Comparison of ENCODE assay signal across 14 cellular contexts in genomic region chr2:48120759-48121242, GRCh38.
A peak's percentile ranks its signal among the peaks of the same experiment; 100 is the strongest.
DNase-seq lines count a peak whose midpoint lies in the region; ATAC-seq, FAIRE-seq and TF ChIP-seq lines count a peak whose summit lies in the region.
"Had no signal": no experiment of that assay in that cellular context is flagged by ENCODE, and none has a peak within 500 bp of the region (broad histone marks: within the 10 kb centered on the region; RNA-seq: fewer than 3 reads in every experiment).

No MANE protein-coding gene starts in this region.

- H3K27me3 Mint-ChIP-seq in activated T-helper 17 cell treated with anti-CD3 and anti-CD28 coated beads, Interleukin-2, amount 50 U/mL, for 72 hours, result peaks cover 4% of the 10 kb centered on the region
- H3K27me3 Mint-ChIP-seq in naive thymus-derived CD4-positive, alpha-beta T cell, result no peaks in the 10 kb centered on the region
- H3K27me3 Mint-ChIP-seq: activated CD4-positive, alpha-beta memory T cell treated with anti-CD3 and anti-CD28 coated beads for 36 hours; stimulated activated naive CD8-positive, alpha-beta T cell treated with anti-CD3 and anti-CD28 coated beads, Interleukin-15, Interleukin-2, amounts not matched to agents 100 ng/mL and 50 ng/mL, for 24 hours had no signal

- H3K27ac Mint-ChIP-seq in activated T-helper 17 cell treated with anti-CD3 and anti-CD28 coated beads, Interleukin-2, amount 50 U/mL, for 72 hours, result no peak overlapping the region
- H3K27ac Mint-ChIP-seq in naive thymus-derived CD4-positive, alpha-beta T cell, result no peak overlapping the region
- H3K27ac Mint-ChIP-seq: activated CD4-positive, alpha-beta memory T cell treated with anti-CD3 and anti-CD28 coated beads for 36 hours; stimulated activated naive CD8-positive, alpha-beta T cell treated with anti-CD3 and anti-CD28 coated beads, Interleukin-15, Interleukin-2, amounts not matched to agents 100 ng/mL and 50 ng/mL, for 24 hours had no signal

- H3K27me3 ChIP-seq in naive thymus-derived CD4-positive, alpha-beta T cell (ENCODE audit: control insufficient read depth in 2 of 2, insufficient read depth in 2 of 2, low read length in 2 of 2), result no peaks in the 10 kb centered on the region

- no peak overlapping the region for H3K4me3 Mint-ChIP-seq in activated T-helper 17 cell treated with anti-CD3 and anti-CD28 coated beads, Interleukin-2, amount 50 U/mL, for 72 hours
- H3K4me3 Mint-ChIP-seq in naive thymus-derived CD4-positive, alpha-beta T cell, result no peak overlapping the region
- H3K4me3 Mint-ChIP-seq: activated CD4-positive, alpha-beta memory T cell treated with anti-CD3 and anti-CD28 coated beads for 36 hours; stimulated activated naive CD8-positive, alpha-beta T cell treated with anti-CD3 and anti-CD28 coated beads, Interleukin-15, Interleukin-2, amounts not matched to agents 100 ng/mL and 50 ng/mL, for 24 hours had no signal

- no peak overlapping the region for H3K27ac ChIP-seq in naive thymus-derived CD4-positive, alpha-beta T cell (ENCODE audit: low read depth, low read length)

- no peaks in the 10 kb centered on the region for H3K36me3 ChIP-seq in naive thymus-derived CD4-positive, alpha-beta T cell (ENCODE audit: control insufficient read depth in 2 of 3, insufficient read depth in 3 of 3, low read length in 3 of 3)

- DNase-seq in HCEC 1CT, result peak; percentile 23
- peak; percentile 94 for DNase-seq in NOMO-1 treated with DMSO at 0.1 percent for 48 hours (lab: John Stamatoyannopoulos, UW; ENCODE audit: unreplicated experiment)
- no peak for DNase-seq in naive thymus-derived CD4-positive, alpha-beta T cell
- no peak for DNase-seq in DMS53 treated with DMSO at 0.1 percent for 48 hours (lab: John Stamatoyannopoulos, UW; ENCODE audit: unreplicated experiment)
- DNase-seq in GM12892 (ENCODE audit: insufficient read length), result no peak
- DNase-seq in activated T-cell treated with anti-CD3 and anti-CD28 coated beads, Interleukin-2, amount 50 U/mL, for 48 hours, result no peak
- DNase-seq: activated CD4-positive, alpha-beta memory T cell treated with anti-CD3 and anti-CD28 coated beads for 36 hours; C1 segment of cervical spinal cord; hippocampal formation; Karpas-422; NCI-H1930 had no signal

- H3K4me1 ChIP-seq in naive thymus-derived CD4-positive, alpha-beta T cell (ENCODE audit: control insufficient read depth in 2 of 2, insufficient read depth in 2 of 2, low read length in 2 of 2), result no peaks in the 10 kb centered on the region

- H3K36me3 Mint-ChIP-seq in activated T-helper 17 cell treated with anti-CD3 and anti-CD28 coated beads, Interleukin-2, amount 50 U/mL, for 72 hours (ENCODE audit: low read depth), result no peaks in the 10 kb centered on the region
- no peaks in the 10 kb centered on the region for H3K36me3 Mint-ChIP-seq in naive thymus-derived CD4-positive, alpha-beta T cell
- H3K36me3 Mint-ChIP-seq: activated CD4-positive, alpha-beta memory T cell treated with anti-CD3 and anti-CD28 coated beads for 36 hours had no signal

- H3K4me1 Mint-ChIP-seq in activated T-helper 17 cell treated with anti-CD3 and anti-CD28 coated beads, Interleukin-2, amount 50 U/mL, for 72 hours, result peaks cover 4% of the 10 kb centered on the region
- peaks cover 0 to 16% (median 5%) of the 10 kb centered on the region in 7 donors for H3K4me1 Mint-ChIP-seq in naive thymus-derived CD4-positive, alpha-beta T cell

- intact Hi-C loops in naive thymus-derived CD4-positive, alpha-beta T cell (cut with micrococcal nuclease), result no loop called here

- no peaks in the 10 kb centered on the region for H3K9me3 Mint-ChIP-seq in activated T-helper 17 cell treated with anti-CD3 and anti-CD28 coated beads, Interleukin-2, amount 50 U/mL, for 72 hours
- peaks cover 0 to 5% (median 0%) of the 10 kb centered on the region in 11 donors for H3K9me3 Mint-ChIP-seq in naive thymus-derived CD4-positive, alpha-beta T cell
- H3K9me3 Mint-ChIP-seq: activated CD4-positive, alpha-beta memory T cell treated with anti-CD3 and anti-CD28 coated beads for 36 hours; stimulated activated naive CD8-positive, alpha-beta T cell treated with anti-CD3 and anti-CD28 coated beads, Interleukin-15, Interleukin-2, amounts not matched to agents 100 ng/mL and 50 ng/mL, for 24 hours had no signal

- peak; percentile 53 for ATAC-seq in activated T-helper 17 cell treated with anti-CD3 and anti-CD28 coated beads, Interleukin-2, amount 50 U/mL, for 72 hours (replicated peaks)
- ATAC-seq in naive thymus-derived CD4-positive, alpha-beta T cell, result peak; percentile 80

- POLR2A ChIA-PET in naive thymus-derived CD4-positive, alpha-beta T cell (lab: Charles Lee), result no interaction called here

- TF ChIP-seq POLR2A in GM12892 (IDR thresholded peaks at IDR 0.05; ENCODE audit: low read depth, low read length), result no peak

- FAIRE-seq in GM12892 (lab: Jason Lieb, UNC), result no peak
- FAIRE-seq: astrocyte had no signal

- no peak overlapping the region for H3K4me3 ChIP-seq in naive thymus-derived CD4-positive, alpha-beta T cell (ENCODE audit: low read length)

- CTCF ChIA-PET in naive thymus-derived CD4-positive, alpha-beta T cell (lab: Charles Lee), result no interaction called here

- no peaks in the 10 kb centered on the region for H3K9me3 ChIP-seq in naive thymus-derived CD4-positive, alpha-beta T cell (ENCODE audit: control insufficient read depth in 2 of 3, low read length in 3 of 3)

Comparison
In these comparisons a context has a peak if more than half of its experiments do, and no peak if none do; other contexts are left out.
1. DNase-seq: peak in HCEC 1CT (single experiment) and NOMO-1 treated with DMSO at 0.1 percent for 48 hours (single experiment); none in naive thymus-derived CD4-positive, alpha-beta T cell (0 of 9), DMS53 treated with DMSO at 0.1 percent for 48 hours (single experiment), GM12892 (single experiment) and activated T-cell treated with anti-CD3 and anti-CD28 coated beads, Interleukin-2, amount 50 U/mL, for 48 hours (0 of 2).